In the genomic region with DNA sequence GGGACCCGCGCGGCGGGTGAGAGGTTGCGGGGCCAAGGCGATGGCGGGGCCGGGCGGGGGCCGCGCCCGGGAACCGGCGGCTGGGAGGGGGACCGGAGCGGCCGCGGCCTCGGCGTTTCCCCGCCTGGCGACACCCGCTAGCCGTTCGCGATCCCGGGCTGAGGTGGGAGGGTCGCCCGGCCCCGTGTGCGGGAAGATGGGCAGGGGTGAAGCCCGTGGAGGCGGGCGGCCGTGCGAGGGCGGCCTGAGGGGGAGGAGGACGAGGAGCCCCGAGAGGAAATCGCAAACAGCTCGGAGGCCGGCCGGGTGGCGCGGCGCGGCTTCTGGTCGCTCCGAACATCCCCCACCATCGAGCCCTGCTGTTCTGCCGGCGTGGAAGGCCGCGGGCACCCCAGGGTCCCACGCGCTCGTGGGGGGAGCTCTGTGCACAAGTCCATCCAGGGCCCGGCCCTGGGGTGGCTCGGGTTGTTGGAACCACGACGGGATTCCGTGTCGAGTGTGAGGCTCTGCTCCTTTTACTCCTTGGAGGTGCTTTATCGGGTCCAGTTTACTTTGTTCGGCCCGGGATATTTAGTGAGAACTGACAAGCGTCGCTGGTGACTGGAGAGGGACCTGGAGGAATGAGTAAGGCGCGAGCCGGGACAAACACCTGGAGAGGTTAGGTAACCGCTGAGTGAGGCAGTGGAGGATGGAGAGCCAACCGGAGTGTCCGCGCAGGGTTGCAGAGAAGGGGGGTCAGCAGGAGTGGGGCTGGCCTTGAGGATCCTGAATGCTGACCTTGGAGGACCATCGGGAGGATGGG, we compare ENCODE assay signal across 1 cellular context.
TF ChIP-seq lines count a peak whose summit lies in the region.

No MANE protein-coding gene starts in this region.

TF ChIP-seq in HepG2, 621 proteins besides CTCF, POLR2A, EP300 and RAD21 (continued from another document and continues in another):
- TF ChIP-seq, protein P1, sequence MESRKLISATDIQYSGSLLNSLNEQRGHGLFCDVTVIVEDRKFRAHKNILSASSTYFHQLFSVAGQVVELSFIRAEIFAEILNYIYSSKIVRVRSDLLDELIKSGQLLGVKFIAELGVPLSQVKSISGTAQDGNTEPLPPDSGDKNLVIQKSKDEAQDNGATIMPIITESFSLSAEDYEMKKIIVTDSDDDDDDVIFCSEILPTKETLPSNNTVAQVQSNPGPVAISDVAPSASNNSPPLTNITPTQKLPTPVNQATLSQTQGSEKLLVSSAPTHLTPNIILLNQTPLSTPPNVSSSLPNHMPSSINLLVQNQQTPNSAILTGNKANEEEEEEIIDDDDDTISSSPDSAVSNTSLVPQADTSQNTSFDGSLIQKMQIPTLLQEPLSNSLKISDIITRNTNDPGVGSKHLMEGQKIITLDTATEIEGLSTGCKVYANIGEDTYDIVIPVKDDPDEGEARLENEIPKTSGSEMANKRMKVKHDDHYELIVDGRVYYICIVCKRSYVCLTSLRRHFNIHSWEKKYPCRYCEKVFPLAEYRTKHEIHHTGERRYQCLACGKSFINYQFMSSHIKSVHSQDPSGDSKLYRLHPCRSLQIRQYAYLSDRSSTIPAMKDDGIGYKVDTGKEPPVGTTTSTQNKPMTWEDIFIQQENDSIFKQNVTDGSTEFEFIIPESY (CRISPR knock-in tag; IDR thresholded peaks at IDR 0.05) = no peak
- TF ChIP-seq ZNF558 (CRISPR knock-in tag; IDR thresholded peaks at IDR 0.05; ENCODE audit: borderline replicate concordance) = 0 out of 2 replicates have a peak, but pooled peaks have one; percentile 56
- TF ChIP-seq ATAD3A (CRISPR knock-in tag; IDR thresholded peaks at IDR 0.05) = no peak
- no peak for TF ChIP-seq SIX4 (CRISPR knock-in tag; IDR thresholded peaks at IDR 0.05)
- TF ChIP-seq, protein P2, sequence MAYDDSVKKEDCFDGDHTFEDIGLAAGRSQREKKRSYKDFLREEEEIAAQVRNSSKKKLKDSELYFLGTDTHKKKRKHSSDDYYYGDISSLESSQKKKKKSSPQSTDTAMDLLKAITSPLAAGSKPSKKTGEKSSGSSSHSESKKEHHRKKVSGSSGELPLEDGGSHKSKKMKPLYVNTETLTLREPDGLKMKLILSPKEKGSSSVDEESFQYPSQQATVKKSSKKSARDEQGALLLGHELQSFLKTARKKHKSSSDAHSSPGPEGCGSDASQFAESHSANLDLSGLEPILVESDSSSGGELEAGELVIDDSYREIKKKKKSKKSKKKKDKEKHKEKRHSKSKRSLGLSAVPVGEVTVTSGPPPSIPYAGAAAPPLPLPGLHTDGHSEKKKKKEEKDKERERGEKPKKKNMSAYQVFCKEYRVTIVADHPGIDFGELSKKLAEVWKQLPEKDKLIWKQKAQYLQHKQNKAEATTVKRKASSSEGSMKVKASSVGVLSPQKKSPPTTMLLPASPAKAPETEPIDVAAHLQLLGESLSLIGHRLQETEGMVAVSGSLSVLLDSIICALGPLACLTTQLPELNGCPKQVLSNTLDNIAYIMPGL (CRISPR knock-in tag; IDR thresholded peaks at IDR 0.05; ENCODE audit: borderline replicate concordance in 1 of 2, low read depth in 1 of 2) = peak in 1 of 2 experiments; percentile 38; a peak in 1 of 4 replicates
- TF ChIP-seq ZBTB7B (CRISPR knock-in tag; IDR thresholded peaks at IDR 0.05) = peak; percentile 44; the same call in 1 of the 2 replicates
- TF ChIP-seq, protein P3, sequence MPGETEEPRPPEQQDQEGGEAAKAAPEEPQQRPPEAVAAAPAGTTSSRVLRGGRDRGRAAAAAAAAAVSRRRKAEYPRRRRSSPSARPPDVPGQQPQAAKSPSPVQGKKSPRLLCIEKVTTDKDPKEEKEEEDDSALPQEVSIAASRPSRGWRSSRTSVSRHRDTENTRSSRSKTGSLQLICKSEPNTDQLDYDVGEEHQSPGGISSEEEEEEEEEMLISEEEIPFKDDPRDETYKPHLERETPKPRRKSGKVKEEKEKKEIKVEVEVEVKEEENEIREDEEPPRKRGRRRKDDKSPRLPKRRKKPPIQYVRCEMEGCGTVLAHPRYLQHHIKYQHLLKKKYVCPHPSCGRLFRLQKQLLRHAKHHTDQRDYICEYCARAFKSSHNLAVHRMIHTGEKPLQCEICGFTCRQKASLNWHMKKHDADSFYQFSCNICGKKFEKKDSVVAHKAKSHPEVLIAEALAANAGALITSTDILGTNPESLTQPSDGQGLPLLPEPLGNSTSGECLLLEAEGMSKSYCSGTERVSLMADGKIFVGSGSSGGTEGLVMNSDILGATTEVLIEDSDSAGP (CRISPR knock-in tag; IDR thresholded peaks at IDR 0.05; ENCODE audit: borderline replicate concordance) = 0 out of 2 replicates have a peak, but pooled peaks have one; percentile 23
- no peak for TF ChIP-seq ZNF354B (CRISPR knock-in tag; IDR thresholded peaks at IDR 0.05)
- peak; percentile 30; the same call in 1 of the 2 replicates for TF ChIP-seq YEATS4 (CRISPR knock-in tag; IDR thresholded peaks at IDR 0.05; ENCODE audit: borderline replicate concordance)
- TF ChIP-seq KLF6 (CRISPR knock-in tag; IDR thresholded peaks at IDR 0.05) = no peak
- TF ChIP-seq HNRNPH1 (optimal IDR thresholded peaks at IDR 0.05; ENCODE audit: low read depth, low read length) = no peak
- no peak for TF ChIP-seq TGIF2 (CRISPR knock-in tag; IDR thresholded peaks at IDR 0.05)
- no peak for TF ChIP-seq RBFOX2 (IDR thresholded peaks at IDR 0.05; ENCODE audit: low read depth, low read length)
- TF ChIP-seq, protein P4, sequence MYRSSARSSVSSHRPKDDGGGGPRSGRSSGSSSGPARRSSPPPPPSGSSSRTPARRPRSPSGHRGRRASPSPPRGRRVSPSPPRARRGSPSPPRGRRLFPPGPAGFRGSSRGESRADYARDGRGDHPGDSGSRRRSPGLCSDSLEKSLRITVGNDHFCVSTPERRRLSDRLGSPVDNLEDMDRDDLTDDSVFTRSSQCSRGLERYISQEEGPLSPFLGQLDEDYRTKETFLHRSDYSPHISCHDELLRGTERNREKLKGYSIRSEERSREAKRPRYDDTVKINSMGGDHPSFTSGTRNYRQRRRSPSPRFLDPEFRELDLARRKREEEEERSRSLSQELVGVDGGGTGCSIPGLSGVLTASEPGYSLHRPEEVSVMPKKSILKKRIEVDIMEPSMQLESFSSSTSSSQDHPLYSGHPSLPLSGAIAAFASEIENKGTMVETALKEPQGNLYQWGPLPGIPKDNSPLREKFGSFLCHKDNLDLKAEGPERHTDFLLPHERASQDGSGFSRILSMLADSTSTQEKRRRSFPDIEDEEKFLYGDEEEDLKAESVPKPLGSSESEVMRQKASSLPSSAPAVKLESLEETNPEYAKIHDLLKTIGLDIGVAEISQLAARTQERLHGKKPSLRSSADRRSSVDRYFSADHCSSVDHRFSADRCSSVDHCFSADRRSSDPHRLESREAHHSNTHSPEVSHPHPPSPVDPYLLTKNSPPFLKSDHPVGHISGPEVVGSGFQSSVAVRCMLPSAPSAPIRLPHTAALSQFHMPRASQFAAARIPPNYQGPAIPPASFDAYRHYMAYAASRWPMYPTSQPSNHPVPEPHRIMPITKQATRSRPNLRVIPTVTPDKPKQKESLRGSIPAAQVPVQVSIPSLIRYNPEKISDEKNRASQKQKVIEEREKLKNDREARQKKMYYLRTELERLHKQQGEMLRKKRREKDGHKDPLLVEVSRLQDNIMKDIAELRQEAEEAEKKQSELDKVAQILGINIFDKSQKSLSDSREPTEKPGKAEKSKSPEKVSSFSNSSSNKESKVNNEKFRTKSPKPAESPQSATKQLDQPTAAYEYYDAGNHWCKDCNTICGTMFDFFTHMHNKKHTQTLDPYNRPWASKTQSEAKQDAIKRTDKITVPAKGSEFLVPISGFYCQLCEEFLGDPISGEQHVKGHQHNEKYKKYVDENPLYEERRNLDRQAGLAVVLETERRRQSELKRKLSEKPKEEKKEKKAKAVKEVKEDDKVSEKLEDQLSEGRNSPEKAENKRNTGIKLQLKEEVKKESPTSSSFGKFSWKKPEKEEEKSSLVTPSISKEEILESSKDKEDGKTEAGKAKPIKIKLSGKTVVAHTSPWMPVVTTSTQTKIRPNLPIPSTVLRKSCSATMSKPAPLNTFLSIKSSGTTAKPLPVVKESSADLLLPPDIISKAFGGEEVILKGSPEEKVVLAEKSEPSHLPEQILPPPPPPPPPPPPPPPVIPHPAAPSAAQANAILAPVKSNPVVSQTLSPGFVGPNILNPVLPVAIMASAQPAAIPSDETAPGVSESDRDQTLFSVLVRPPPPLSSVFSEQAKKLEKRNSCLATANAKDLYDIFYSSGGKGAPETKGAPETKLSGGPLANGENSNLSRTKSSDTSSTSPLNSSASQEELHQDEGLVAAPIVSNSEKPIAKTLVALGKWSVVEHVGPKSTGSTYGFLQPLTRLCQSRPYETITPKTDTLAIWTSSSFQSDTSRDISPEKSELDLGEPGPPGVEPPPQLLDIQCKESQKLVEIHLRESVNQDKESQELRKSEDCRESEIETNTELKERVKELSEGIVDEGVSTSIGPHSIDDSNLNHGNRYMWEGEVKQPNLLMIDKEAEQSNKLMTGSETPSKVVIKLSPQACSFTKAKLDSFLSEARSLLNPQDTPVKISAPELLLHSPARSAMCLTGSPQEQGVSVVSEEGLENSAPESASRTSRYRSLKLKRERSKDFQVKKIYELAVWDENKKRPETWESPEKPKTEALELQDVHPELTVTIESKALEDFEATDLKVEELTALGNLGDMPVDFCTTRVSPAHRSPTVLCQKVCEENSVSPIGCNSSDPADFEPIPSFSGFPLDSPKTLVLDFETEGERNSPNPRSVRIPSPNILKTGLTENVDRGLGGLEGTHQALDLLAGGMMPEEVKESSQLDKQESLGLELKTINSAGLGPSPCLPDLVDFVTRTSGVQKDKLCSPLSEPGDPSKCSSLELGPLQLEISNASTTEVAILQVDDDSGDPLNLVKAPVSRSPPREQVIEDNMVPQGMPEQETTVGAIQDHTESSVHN (CRISPR knock-in tag; IDR thresholded peaks at IDR 0.05) = no peak
- TF ChIP-seq ZNF891 (CRISPR knock-in tag; IDR thresholded peaks at IDR 0.05) = no peak
- TF ChIP-seq ZNF20 (CRISPR knock-in tag; IDR thresholded peaks at IDR 0.05) = no peak
- TF ChIP-seq, protein P5, sequence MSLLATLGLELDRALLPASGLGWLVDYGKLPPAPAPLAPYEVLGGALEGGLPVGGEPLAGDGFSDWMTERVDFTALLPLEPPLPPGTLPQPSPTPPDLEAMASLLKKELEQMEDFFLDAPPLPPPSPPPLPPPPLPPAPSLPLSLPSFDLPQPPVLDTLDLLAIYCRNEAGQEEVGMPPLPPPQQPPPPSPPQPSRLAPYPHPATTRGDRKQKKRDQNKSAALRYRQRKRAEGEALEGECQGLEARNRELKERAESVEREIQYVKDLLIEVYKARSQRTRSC (CRISPR knock-in tag; IDR thresholded peaks at IDR 0.05; ENCODE audit: low read depth) = no peak
- 0 out of 2 replicates have a peak, but pooled peaks have one; percentile 40 for TF ChIP-seq ZNF296 (CRISPR knock-in tag; conservative IDR thresholded peaks at IDR 0.05)
- TF ChIP-seq TAF1 (CRISPR knock-in tag; IDR thresholded peaks at IDR 0.05) = peak; percentile 24; the same call in 1 of the 2 replicates
- no peak for TF ChIP-seq ZNF484 (CRISPR knock-in tag; IDR thresholded peaks at IDR 0.05; ENCODE audit: borderline replicate concordance, low read depth)
- TF ChIP-seq, protein P6, sequence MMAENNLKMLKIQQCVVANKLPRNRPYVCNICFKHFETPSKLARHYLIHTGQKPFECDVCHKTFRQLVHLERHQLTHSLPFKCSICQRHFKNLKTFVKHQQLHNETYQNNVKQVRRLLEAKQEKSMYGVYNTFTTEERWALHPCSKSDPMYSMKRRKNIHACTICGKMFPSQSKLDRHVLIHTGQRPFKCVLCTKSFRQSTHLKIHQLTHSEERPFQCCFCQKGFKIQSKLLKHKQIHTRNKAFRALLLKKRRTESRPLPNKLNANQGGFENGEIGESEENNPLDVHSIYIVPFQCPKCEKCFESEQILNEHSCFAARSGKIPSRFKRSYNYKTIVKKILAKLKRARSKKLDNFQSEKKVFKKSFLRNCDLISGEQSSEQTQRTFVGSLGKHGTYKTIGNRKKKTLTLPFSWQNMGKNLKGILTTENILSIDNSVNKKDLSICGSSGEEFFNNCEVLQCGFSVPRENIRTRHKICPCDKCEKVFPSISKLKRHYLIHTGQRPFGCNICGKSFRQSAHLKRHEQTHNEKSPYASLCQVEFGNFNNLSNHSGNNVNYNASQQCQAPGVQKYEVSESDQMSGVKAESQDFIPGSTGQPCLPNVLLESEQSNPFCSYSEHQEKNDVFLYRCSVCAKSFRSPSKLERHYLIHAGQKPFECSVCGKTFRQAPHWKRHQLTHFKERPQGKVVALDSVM (CRISPR knock-in tag; IDR thresholded peaks at IDR 0.05) = 0 out of 2 replicates have a peak, but pooled peaks have one; percentile 7
- TF ChIP-seq SAP130 (CRISPR knock-in tag; IDR thresholded peaks at IDR 0.05; ENCODE audit: low read depth) = peak; percentile 16; the same call in 1 of the 2 replicates
- TF ChIP-seq PHF8 (CRISPR knock-in tag; IDR thresholded peaks at IDR 0.05) = peak; percentile 52; the same call in 1 of the 2 replicates
- TF ChIP-seq GTF2F1 (IDR thresholded peaks at IDR 0.05; ENCODE audit: low read length) = no peak
- TF ChIP-seq, protein P7, sequence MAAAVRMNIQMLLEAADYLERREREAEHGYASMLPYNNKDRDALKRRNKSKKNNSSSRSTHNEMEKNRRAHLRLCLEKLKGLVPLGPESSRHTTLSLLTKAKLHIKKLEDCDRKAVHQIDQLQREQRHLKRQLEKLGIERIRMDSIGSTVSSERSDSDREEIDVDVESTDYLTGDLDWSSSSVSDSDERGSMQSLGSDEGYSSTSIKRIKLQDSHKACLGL (CRISPR knock-in tag; IDR thresholded peaks at IDR 0.05) = no peak
- TF ChIP-seq NONO (IDR thresholded peaks at IDR 0.05) = no peak
- TF ChIP-seq NONO (CRISPR knock-in tag; conservative IDR thresholded peaks at IDR 0.05) = no peak
- TF ChIP-seq, protein P8, sequence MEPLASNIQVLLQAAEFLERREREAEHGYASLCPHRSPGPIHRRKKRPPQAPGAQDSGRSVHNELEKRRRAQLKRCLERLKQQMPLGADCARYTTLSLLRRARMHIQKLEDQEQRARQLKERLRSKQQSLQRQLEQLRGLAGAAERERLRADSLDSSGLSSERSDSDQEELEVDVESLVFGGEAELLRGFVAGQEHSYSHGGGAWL (CRISPR knock-in tag; IDR thresholded peaks at IDR 0.05) = 0 out of 2 replicates have a peak, but pooled peaks have one; percentile 19
- TF ChIP-seq, protein P9, sequence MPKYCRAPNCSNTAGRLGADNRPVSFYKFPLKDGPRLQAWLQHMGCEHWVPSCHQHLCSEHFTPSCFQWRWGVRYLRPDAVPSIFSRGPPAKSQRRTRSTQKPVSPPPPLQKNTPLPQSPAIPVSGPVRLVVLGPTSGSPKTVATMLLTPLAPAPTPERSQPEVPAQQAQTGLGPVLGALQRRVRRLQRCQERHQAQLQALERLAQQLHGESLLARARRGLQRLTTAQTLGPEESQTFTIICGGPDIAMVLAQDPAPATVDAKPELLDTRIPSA (CRISPR knock-in tag; IDR thresholded peaks at IDR 0.05; ENCODE audit: borderline replicate concordance) = 0 out of 2 replicates have a peak, but pooled peaks have one; percentile 9
- no peak for TF ChIP-seq PITX1 (CRISPR knock-in tag; IDR thresholded peaks at IDR 0.05)
- no peak for TF ChIP-seq PHF21A (CRISPR knock-in tag; IDR thresholded peaks at IDR 0.05)
- TF ChIP-seq ZNF441 (CRISPR knock-in tag; IDR thresholded peaks at IDR 0.05; ENCODE audit: borderline replicate concordance) = no peak
- TF ChIP-seq, protein P10, sequence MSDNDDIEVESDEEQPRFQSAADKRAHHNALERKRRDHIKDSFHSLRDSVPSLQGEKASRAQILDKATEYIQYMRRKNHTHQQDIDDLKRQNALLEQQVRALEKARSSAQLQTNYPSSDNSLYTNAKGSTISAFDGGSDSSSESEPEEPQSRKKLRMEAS (IDR thresholded peaks at IDR 0.05) = peak; percentile 11; the same call in 1 of the 2 replicates
- no peak for TF ChIP-seq NFRKB (IDR thresholded peaks at IDR 0.05)
- TF ChIP-seq ZNF746 (CRISPR knock-in tag; IDR thresholded peaks at IDR 0.05) = 0 out of 2 replicates have a peak, but pooled peaks have one; percentile 10
- no peak for TF ChIP-seq SP4 (CRISPR knock-in tag; IDR thresholded peaks at IDR 0.05)
- TF ChIP-seq ZFP36 (IDR thresholded peaks at IDR 0.05; ENCODE audit: borderline replicate concordance, low read depth, low read length, partially characterized antibody) = no peak
- no peak for TF ChIP-seq ZFP90 (CRISPR knock-in tag; IDR thresholded peaks at IDR 0.05; ENCODE audit: borderline replicate concordance)
